2 cellular contexts compared by ENCODE assay signal in the genomic region with DNA sequence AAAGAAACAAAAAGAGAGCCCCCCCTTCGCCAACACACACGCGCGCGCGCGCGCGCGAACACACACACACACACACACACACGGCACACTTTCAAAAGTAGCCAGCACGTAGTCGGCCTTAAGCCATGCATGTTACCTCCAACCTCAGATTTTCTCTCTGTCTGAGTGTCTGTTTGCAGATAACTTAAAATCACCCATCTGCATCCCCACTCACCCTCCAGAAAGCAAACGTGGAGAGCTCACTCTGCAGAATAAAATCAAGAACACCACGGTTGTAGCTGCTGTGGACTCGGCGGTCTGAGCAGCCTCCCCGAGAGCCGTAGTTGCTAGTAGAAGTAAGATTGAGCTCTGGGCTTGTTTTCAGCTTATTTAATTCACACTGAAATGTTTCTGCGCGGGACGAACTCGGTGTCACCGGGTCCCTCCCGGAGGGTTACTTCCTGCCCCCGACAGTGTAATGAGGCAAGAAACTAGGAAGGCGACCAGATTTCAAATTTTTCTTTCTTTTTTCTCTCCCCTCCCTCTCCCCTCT.
TF ChIP-seq lines count a peak whose summit lies in the region.

No MANE protein-coding gene starts in this region.

TF ChIP-seq in liver, 16 proteins besides CTCF, POLR2A, EP300 and RAD21:
- TF ChIP-seq, protein P1, sequence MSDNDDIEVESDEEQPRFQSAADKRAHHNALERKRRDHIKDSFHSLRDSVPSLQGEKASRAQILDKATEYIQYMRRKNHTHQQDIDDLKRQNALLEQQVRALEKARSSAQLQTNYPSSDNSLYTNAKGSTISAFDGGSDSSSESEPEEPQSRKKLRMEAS (IDR thresholded peaks at IDR 0.05) = no peak
- no peak for TF ChIP-seq HNF4A (conservative IDR thresholded peaks at IDR 0.05)
- no peak for TF ChIP-seq SP1 (IDR thresholded peaks at IDR 0.05)
- TF ChIP-seq JUND (IDR thresholded peaks at IDR 0.05) = no peak
- TF ChIP-seq YY1 (IDR thresholded peaks at IDR 0.05) = no peak
- TF ChIP-seq, protein P2, sequence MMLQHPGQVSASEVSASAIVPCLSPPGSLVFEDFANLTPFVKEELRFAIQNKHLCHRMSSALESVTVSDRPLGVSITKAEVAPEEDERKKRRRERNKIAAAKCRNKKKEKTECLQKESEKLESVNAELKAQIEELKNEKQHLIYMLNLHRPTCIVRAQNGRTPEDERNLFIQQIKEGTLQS (IDR thresholded peaks at IDR 0.05) = no peak
- TF ChIP-seq TAF1 (conservative IDR thresholded peaks at IDR 0.05) = no peak
- no peak for TF ChIP-seq FOXA2 (IDR thresholded peaks at IDR 0.05)
- TF ChIP-seq, protein P3, sequence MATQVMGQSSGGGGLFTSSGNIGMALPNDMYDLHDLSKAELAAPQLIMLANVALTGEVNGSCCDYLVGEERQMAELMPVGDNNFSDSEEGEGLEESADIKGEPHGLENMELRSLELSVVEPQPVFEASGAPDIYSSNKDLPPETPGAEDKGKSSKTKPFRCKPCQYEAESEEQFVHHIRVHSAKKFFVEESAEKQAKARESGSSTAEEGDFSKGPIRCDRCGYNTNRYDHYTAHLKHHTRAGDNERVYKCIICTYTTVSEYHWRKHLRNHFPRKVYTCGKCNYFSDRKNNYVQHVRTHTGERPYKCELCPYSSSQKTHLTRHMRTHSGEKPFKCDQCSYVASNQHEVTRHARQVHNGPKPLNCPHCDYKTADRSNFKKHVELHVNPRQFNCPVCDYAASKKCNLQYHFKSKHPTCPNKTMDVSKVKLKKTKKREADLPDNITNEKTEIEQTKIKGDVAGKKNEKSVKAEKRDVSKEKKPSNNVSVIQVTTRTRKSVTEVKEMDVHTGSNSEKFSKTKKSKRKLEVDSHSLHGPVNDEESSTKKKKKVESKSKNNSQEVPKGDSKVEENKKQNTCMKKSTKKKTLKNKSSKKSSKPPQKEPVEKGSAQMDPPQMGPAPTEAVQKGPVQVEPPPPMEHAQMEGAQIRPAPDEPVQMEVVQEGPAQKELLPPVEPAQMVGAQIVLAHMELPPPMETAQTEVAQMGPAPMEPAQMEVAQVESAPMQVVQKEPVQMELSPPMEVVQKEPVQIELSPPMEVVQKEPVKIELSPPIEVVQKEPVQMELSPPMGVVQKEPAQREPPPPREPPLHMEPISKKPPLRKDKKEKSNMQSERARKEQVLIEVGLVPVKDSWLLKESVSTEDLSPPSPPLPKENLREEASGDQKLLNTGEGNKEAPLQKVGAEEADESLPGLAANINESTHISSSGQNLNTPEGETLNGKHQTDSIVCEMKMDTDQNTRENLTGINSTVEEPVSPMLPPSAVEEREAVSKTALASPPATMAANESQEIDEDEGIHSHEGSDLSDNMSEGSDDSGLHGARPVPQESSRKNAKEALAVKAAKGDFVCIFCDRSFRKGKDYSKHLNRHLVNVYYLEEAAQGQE (IDR thresholded peaks at IDR 0.05) = no peak
- no peak for TF ChIP-seq RXRA (IDR thresholded peaks at IDR 0.05)
- no peak for TF ChIP-seq GABPA (IDR thresholded peaks at IDR 0.05 in 1 of 2, conservative IDR thresholded peaks at IDR 0.05 in 1 of 2)
- TF ChIP-seq, protein P4, sequence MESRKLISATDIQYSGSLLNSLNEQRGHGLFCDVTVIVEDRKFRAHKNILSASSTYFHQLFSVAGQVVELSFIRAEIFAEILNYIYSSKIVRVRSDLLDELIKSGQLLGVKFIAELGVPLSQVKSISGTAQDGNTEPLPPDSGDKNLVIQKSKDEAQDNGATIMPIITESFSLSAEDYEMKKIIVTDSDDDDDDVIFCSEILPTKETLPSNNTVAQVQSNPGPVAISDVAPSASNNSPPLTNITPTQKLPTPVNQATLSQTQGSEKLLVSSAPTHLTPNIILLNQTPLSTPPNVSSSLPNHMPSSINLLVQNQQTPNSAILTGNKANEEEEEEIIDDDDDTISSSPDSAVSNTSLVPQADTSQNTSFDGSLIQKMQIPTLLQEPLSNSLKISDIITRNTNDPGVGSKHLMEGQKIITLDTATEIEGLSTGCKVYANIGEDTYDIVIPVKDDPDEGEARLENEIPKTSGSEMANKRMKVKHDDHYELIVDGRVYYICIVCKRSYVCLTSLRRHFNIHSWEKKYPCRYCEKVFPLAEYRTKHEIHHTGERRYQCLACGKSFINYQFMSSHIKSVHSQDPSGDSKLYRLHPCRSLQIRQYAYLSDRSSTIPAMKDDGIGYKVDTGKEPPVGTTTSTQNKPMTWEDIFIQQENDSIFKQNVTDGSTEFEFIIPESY (IDR thresholded peaks at IDR 0.05) = no peak
- no peak for TF ChIP-seq FOXA1 (IDR thresholded peaks at IDR 0.05)
- TF ChIP-seq EGR1 (IDR thresholded peaks at IDR 0.05; ENCODE audit: low read depth in 2 of 2) = no peak
- TF ChIP-seq NR2F2 (IDR thresholded peaks at IDR 0.05) = no peak
- TF ChIP-seq HNF4G (IDR thresholded peaks at IDR 0.05) = no peak

TF ChIP-seq in HepG2, 621 proteins besides CTCF, POLR2A, EP300 and RAD21 (continued from another document):
- TF ChIP-seq PLRG1 (conservative IDR thresholded peaks at IDR 0.05) (no peak), ZNF567 (CRISPR knock-in tag; IDR thresholded peaks at IDR 0.05; ENCODE audit: borderline replicate concordance) (no peak), FLYWCH1 (CRISPR knock-in tag; IDR thresholded peaks at IDR 0.05) (no peak), PCBP2 (optimal IDR thresholded peaks at IDR 0.05; ENCODE audit: low read depth, low read length, poor library complexity, severe bottlenecking) (no peak), ZNF281 (CRISPR knock-in tag; IDR thresholded peaks at IDR 0.05; ENCODE audit: borderline replicate concordance) (no peak), TOPORS (CRISPR knock-in tag; IDR thresholded peaks at IDR 0.05) (no peak)
- TF ChIP-seq, protein P5, sequence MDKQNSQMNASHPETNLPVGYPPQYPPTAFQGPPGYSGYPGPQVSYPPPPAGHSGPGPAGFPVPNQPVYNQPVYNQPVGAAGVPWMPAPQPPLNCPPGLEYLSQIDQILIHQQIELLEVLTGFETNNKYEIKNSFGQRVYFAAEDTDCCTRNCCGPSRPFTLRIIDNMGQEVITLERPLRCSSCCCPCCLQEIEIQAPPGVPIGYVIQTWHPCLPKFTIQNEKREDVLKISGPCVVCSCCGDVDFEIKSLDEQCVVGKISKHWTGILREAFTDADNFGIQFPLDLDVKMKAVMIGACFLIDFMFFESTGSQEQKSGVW (CRISPR knock-in tag; IDR thresholded peaks at IDR 0.05; ENCODE audit: borderline replicate concordance) = no peak
- TF ChIP-seq, protein P6, sequence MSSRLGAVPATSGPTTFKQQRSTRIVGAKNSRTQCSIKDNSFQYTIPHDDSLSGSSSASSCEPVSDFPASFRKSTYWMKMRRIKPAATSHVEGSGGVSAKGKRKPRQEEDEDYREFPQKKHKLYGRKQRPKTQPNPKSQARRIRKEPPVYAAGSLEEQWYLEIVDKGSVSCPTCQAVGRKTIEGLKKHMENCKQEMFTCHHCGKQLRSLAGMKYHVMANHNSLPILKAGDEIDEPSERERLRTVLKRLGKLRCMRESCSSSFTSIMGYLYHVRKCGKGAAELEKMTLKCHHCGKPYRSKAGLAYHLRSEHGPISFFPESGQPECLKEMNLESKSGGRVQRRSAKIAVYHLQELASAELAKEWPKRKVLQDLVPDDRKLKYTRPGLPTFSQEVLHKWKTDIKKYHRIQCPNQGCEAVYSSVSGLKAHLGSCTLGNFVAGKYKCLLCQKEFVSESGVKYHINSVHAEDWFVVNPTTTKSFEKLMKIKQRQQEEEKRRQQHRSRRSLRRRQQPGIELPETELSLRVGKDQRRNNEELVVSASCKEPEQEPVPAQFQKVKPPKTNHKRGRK (CRISPR knock-in tag; IDR thresholded peaks at IDR 0.05) = no peak
